ENCODE assay signal across 1 cellular context in genomic region chr18:55506074-55506473, GRCh38.
TF ChIP-seq lines count a peak whose summit lies in the region.

No MANE protein-coding gene starts in this region.

TF ChIP-seq in SK-N-SH treated with all-trans-retinoic acid at 6 μM for 48 hours, 23 proteins besides CTCF, POLR2A, EP300 and RAD21 (continued from another document):
- no peak for TF ChIP-seq CSRNP3 (CRISPR knock-in tag; IDR thresholded peaks at IDR 0.05)
- no peak for TF ChIP-seq POU6F1 (CRISPR knock-in tag; IDR thresholded peaks at IDR 0.05; ENCODE audit: borderline replicate concordance, low read depth)
- TF ChIP-seq CREB5 (CRISPR knock-in tag; IDR thresholded peaks at IDR 0.05; ENCODE audit: low read depth), result no peak
- no peak for TF ChIP-seq PPARA (CRISPR knock-in tag; IDR thresholded peaks at IDR 0.05; ENCODE audit: borderline replicate concordance)
- no peak for TF ChIP-seq RARB (CRISPR knock-in tag; IDR thresholded peaks at IDR 0.05)
- TF ChIP-seq ZFP30 (CRISPR knock-in tag; IDR thresholded peaks at IDR 0.05), result no peak
- TF ChIP-seq ESRRG (CRISPR knock-in tag; IDR thresholded peaks at IDR 0.05), result no peak
- TF ChIP-seq ISL1 (CRISPR knock-in tag; IDR thresholded peaks at IDR 0.05), result no peak
- TF ChIP-seq PATZ1 (CRISPR knock-in tag; IDR thresholded peaks at IDR 0.05; ENCODE audit: borderline replicate concordance), result no peak
- no peak for TF ChIP-seq OSR1 (CRISPR knock-in tag; IDR thresholded peaks at IDR 0.05)
- no peak for TF ChIP-seq GLIS3 (CRISPR knock-in tag; IDR thresholded peaks at IDR 0.05)
- no peak for TF ChIP-seq ZNF565 (CRISPR knock-in tag; conservative IDR thresholded peaks at IDR 0.05; ENCODE audit: low read depth)
TF ChIP-seq in SK-N-SH treated with all-trans-retinoic acid at 6 μM for 48 hours: peak in this region for 0.
